In the genomic region with DNA sequence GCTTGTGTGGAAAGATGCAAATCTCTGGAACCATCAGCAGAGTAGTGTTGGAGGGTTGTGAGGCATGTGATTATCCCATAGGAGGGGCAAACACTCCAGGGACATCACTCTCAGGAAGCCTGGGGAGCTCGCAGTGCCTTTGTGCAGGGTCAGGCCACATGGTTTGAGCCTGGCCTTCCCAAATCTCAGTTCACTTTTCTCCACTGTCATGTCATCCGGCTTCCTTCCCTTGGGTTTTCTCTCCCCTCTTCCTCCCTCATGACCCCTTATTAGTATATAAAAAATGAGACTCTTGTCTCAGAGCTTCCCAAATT, we compare ENCODE assay signal across 13 cellular contexts. TPM values are rescaled to one million over a fixed set of nuclear protein-coding genes. Genes with fewer than 3 reads are reported as not detected.
A peak's percentile ranks its signal among the peaks of the same experiment; 100 is the strongest.
DNase-seq lines count a peak whose midpoint lies in the region; ATAC-seq and TF ChIP-seq lines count a peak whose summit lies in the region.
"Had no signal": no experiment of that assay in that cellular context is flagged by ENCODE, and none has a peak within 500 bp of the region (broad histone marks: within the 10 kb centered on the region; RNA-seq: fewer than 3 reads in every experiment).

No MANE protein-coding gene starts in this region.

- POLR2A ChIA-PET in naive thymus-derived CD4-positive, alpha-beta T cell (lab: Charles Lee) = interaction anchor here (1.2 to 24.7 kb wide), 6 partner anchors 9 to 96 kb away, joined by 3 to 608 read pairs (median 10); partner anchors contain the start of gene TSPAN14

- TF ChIP-seq CTCF in right atrium auricular region (IDR thresholded peaks at IDR 0.05) = no peak
- no peak for TF ChIP-seq CTCF in breast epithelium (IDR thresholded peaks at IDR 0.05)
- TF ChIP-seq CTCF in endothelial cell (IDR thresholded peaks at IDR 0.05; ENCODE audit: unreplicated experiment) = no peak
- TF ChIP-seq CTCF in GM20000 (IDR thresholded peaks at IDR 0.05; ENCODE audit: extremely low read depth, missing control alignments) = no peak

- intact Hi-C loops in Right ventricle myocardium inferior (cut with DNase I) = loop anchor here (2.0 kb wide), 1 partner anchor 22 kb away; no protein-coding TSS in a partner anchor
- intact Hi-C loops in breast epithelium (cut with DNase I; ENCODE audit: low total_unique reads) = no loop called here
- intact Hi-C loops in naive thymus-derived CD4-positive, alpha-beta T cell (cut with micrococcal nuclease) = no loop called here

- peaks cover 66 to 90% (median 83%) of the 10 kb centered on the region in 7 donors for H3K4me1 Mint-ChIP-seq in naive thymus-derived CD4-positive, alpha-beta T cell
- peaks cover 28% of the 10 kb centered on the region for H3K4me1 Mint-ChIP-seq in endothelial cell (ENCODE audit: unreplicated experiment)

- H3K4me1 ChIP-seq in right atrium auricular region (peaks cover 0 to 64% of the 10 kb centered on the region in 2 donors), breast epithelium (peaks cover 0 to 14% of the 10 kb centered on the region in 2 donors)
- peaks cover 66 to 80% of the 10 kb centered on the region in 2 donors for H3K4me1 ChIP-seq in naive thymus-derived CD4-positive, alpha-beta T cell (ENCODE audit: control insufficient read depth in 2 of 2, insufficient read depth in 2 of 2, low read length in 2 of 2)

- no peaks in the 10 kb centered on the region for H3K27me3 Mint-ChIP-seq in naive thymus-derived CD4-positive, alpha-beta T cell
- peaks cover 2% of the 10 kb centered on the region for H3K27me3 Mint-ChIP-seq in endothelial cell (ENCODE audit: unreplicated experiment)

- H3K27ac ChIP-seq in right atrium auricular region = peak overlapping the region in 1 of 2 donors; percentile 14
- H3K27ac ChIP-seq in breast epithelium = peak overlapping the region; percentile 57 to 76
- peak overlapping the region; percentile 84 for H3K27ac ChIP-seq in naive thymus-derived CD4-positive, alpha-beta T cell (ENCODE audit: low read depth, low read length)

- H3K36me3 ChIP-seq in right atrium auricular region (peaks cover 26% of the 10 kb centered on the region), breast epithelium (no peaks in the 10 kb centered on the region)
- H3K36me3 ChIP-seq in naive thymus-derived CD4-positive, alpha-beta T cell (ENCODE audit: control insufficient read depth in 2 of 3, insufficient read depth in 3 of 3, low read length in 3 of 3) = peaks cover 0 to 64% (median 4%) of the 10 kb centered on the region in 3 experiments

- CTCF ChIA-PET in naive thymus-derived CD4-positive, alpha-beta T cell (lab: Charles Lee) = interaction anchor here (1.2 to 39.2 kb wide), 4 partner anchors 8 to 31 kb away, joined by 4 to 839 read pairs (median 12); no protein-coding TSS in a partner anchor

- H3K4me3 ChIP-seq in right atrium auricular region (no peak overlapping the region), breast epithelium (no peak overlapping the region)
- no peak overlapping the region for H3K4me3 ChIP-seq in naive thymus-derived CD4-positive, alpha-beta T cell (ENCODE audit: low read length)
- H3K4me3 ChIP-seq: lung had no signal

- no peaks in the 10 kb centered on the region for H3K27me3 ChIP-seq in right atrium auricular region
- H3K27me3 ChIP-seq in breast epithelium = no peaks in the 10 kb centered on the region
- H3K27me3 ChIP-seq in naive thymus-derived CD4-positive, alpha-beta T cell (ENCODE audit: control insufficient read depth in 2 of 2, insufficient read depth in 2 of 2, low read length in 2 of 2) = no peaks in the 10 kb centered on the region

- H3K27ac Mint-ChIP-seq in naive thymus-derived CD4-positive, alpha-beta T cell = peak overlapping the region; percentile 83 to 99 (median 91)
- H3K27ac Mint-ChIP-seq in endothelial cell (ENCODE audit: unreplicated experiment) = no peak overlapping the region

- ATAC-seq in Right ventricle myocardium inferior (peak; percentile 49), GM18868 (IDR thresholded peaks at IDR 0.05; ENCODE audit: unreplicated experiment) (no peak)
- ATAC-seq in naive thymus-derived CD4-positive, alpha-beta T cell = no peak
- ATAC-seq: sciatic nerve had no signal

- peaks cover 0 to 9% of the 10 kb centered on the region in 2 donors for H3K9me3 ChIP-seq in right atrium auricular region
- peaks cover 4 to 11% of the 10 kb centered on the region in 2 donors for H3K9me3 ChIP-seq in breast epithelium
- H3K9me3 ChIP-seq in naive thymus-derived CD4-positive, alpha-beta T cell (ENCODE audit: control insufficient read depth in 2 of 3, low read length in 3 of 3) = no peaks in the 10 kb centered on the region

- H3K36me3 Mint-ChIP-seq in naive thymus-derived CD4-positive, alpha-beta T cell = peaks cover 11 to 62% (median 37%) of the 10 kb centered on the region in 5 donors
- peaks cover 33% of the 10 kb centered on the region for H3K36me3 Mint-ChIP-seq in endothelial cell (ENCODE audit: low read depth, unreplicated experiment)

- peaks cover 0 to 13% (median 5%) of the 10 kb centered on the region in 11 donors for H3K9me3 Mint-ChIP-seq in naive thymus-derived CD4-positive, alpha-beta T cell
- H3K9me3 Mint-ChIP-seq in endothelial cell (ENCODE audit: unreplicated experiment) = peaks cover 3% of the 10 kb centered on the region

- H3K4me3 Mint-ChIP-seq in naive thymus-derived CD4-positive, alpha-beta T cell = peak overlapping the region; percentile 5 to 98 (median 80)
- H3K4me3 Mint-ChIP-seq in endothelial cell (ENCODE audit: unreplicated experiment) = no peak overlapping the region

- DNase-seq in Right ventricle myocardium inferior (ENCODE audit: missing footprints) (no peak), right atrium auricular region (ENCODE audit: low spot score) (no peak), breast epithelium (ENCODE audit: low spot score in 2 of 2) (no peak), endothelial cell (ENCODE audit: low spot score) (no peak), GM20000 (ENCODE audit: low spot score) (no peak), pons (ENCODE audit: low spot score) (no peak)
- no peak for DNase-seq in naive thymus-derived CD4-positive, alpha-beta T cell
- DNase-seq: activated CD4-positive, alpha-beta T cell treated with anti-CD3 and anti-CD28 coated beads for 1 hour; foreskin melanocyte; NCI-H1105 had no signal

- no peak for TF ChIP-seq POLR2A in breast epithelium (IDR thresholded peaks at IDR 0.05)

RNA-seq across cellular contexts. Expression of gene TSPAN14, which starts 20.4 kb away (rescaled TPM):
- total RNA-seq in Right ventricle myocardium inferior (38.7 TPM), right atrium auricular region (10 to 100 TPM; 24.2 to 34.7 TPM), breast epithelium (10 to 100 TPM; 52.8 to 76.8 (median 74.8) TPM), endothelial cell (ENCODE audit: unreplicated experiment) (147 TPM)
- 100 to 1,000 TPM; 135 to 165 (median 160) TPM for total RNA-seq in naive thymus-derived CD4-positive, alpha-beta T cell
- polyA plus RNA-seq in naive thymus-derived CD4-positive, alpha-beta T cell = 100 to 1,000 TPM; 179 to 386 TPM
